In the genomic region with DNA sequence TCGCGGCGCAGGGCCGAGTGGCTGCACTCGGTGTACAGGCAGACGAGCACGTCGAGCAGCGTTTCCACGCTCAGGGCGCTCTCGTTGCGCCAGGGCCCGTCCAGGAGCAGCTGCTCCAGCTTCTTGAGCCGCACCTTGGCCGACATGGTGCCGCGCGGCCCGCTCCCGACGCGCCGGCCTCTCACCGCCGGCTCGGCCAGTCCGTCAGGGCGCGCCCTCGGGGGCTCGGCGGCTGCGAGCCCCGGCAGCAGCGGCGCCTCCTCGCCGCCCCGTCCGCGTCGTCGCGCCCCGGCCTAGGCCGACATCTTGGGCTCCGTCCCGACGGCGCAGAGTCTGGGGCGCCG, we compare ENCODE assay signal across 9 cellular contexts. TPM values are rescaled to one million over a fixed set of nuclear protein-coding genes. Genes with fewer than 3 reads are reported as not detected.
DNase-seq lines count a peak whose midpoint lies in the region; ATAC-seq and TF ChIP-seq lines count a peak whose summit lies in the region.
"Had no signal": no experiment of that assay in that cellular context is flagged by ENCODE, and none has a peak within 500 bp of the region (broad histone marks: within the 10 kb centered on the region; RNA-seq: fewer than 3 reads in every experiment).

No MANE protein-coding gene starts in this region.

- WGBS in urinary bladder, result under 1% methylated on average over 53 of the region's 53 CpGs

- peak; percentile 22 for ATAC-seq in HG03097 (IDR thresholded peaks at IDR 0.05; ENCODE audit: low FRiP score, unreplicated experiment)
- ATAC-seq in GM18909 (IDR thresholded peaks at IDR 0.05; ENCODE audit: poor library complexity, unreplicated experiment), result no peak

- DNase-seq in Daoy (ENCODE audit: low read depth), result peak; percentile 45
- DNase-seq in cardiac fibroblast (ENCODE audit: low read depth in 2 of 2), result peak; percentile 23 to 26
- peak; percentile 42 to 46 for DNase-seq in lung microvascular endothelial cell (ENCODE audit: low read depth in 2 of 2)
- no peak for DNase-seq in NCI-H1048 (lab: John Stamatoyannopoulos, UW)
- DNase-seq in H4 (ENCODE audit: low spot score), result no peak

- H3K27ac ChIP-seq in urinary bladder (ENCODE audit: low read depth), result peak overlapping the region; percentile 90

- no peaks in the 10 kb centered on the region for H3K36me3 ChIP-seq in urinary bladder (ENCODE audit: insufficient read depth)

- peaks cover 1% of the 10 kb centered on the region for H3K4me1 ChIP-seq in urinary bladder (ENCODE audit: insufficient read depth)

- no peak for TF ChIP-seq CTCF in cardiac fibroblast (IDR thresholded peaks at IDR 0.05; ENCODE audit: low read depth, low read length)

- H3K4me3 ChIP-seq in cardiac fibroblast (replicated peaks in 1 of 2; ENCODE audit: low read depth in 2 of 2, low read length in 2 of 2), result peak overlapping the region; percentile 91 to 99
- peak overlapping the region; percentile 98 for H3K4me3 ChIP-seq in urinary bladder (ENCODE audit: low read depth, low read length)

RNA-seq across cellular contexts. Expression of a gene that starts 0.3 kb away (rescaled TPM):
- total RNA-seq in Daoy (2014; rRNA removed; shearing (Covaris generic)), result 51.5 and 71.6 TPM in 2 replicates
- total RNA-seq in lung microvascular endothelial cell (73.7 and 104 TPM in 2 replicates), urinary bladder (74.4 TPM)
- 68.9 TPM for polyA plus RNA-seq in urinary bladder
- total RNA-seq in H4 (2014; rRNA removed; shearing (Covaris generic)), result 15.0 and 18.2 TPM in 2 replicates

RNA-seq across cellular contexts. Expression of a gene that starts 27.0 kb away (rescaled TPM):
- not detected in 2 replicates for total RNA-seq in Daoy (2014; rRNA removed; shearing (Covaris generic))
- total RNA-seq in lung microvascular endothelial cell (not detected in 2 replicates), urinary bladder (not detected)
- not detected for polyA plus RNA-seq in urinary bladder
- total RNA-seq in H4 (2014; rRNA removed; shearing (Covaris generic)), result not detected in 2 replicates
- total RNA-seq: HT1080 had no signal

RNA-seq across cellular contexts. Expression of a gene that starts 37.5 kb away (rescaled TPM):
- 0.97 TPM in 1 of 2 replicates, not detected in the other for total RNA-seq in Daoy (2014; rRNA removed; shearing (Covaris generic))
- not detected in 2 replicates for total RNA-seq in lung microvascular endothelial cell
- total RNA-seq in urinary bladder, result 0.79 TPM
- 3.2 TPM for polyA plus RNA-seq in urinary bladder
- total RNA-seq in H4 (2014; rRNA removed; shearing (Covaris generic)), result not detected in 2 replicates
- total RNA-seq: HT1080 had no signal

Comparison
In these comparisons a context has a peak if more than half of its experiments do, and no peak if none do; other contexts are left out.
1. DNase-seq: peak in Daoy (single experiment), cardiac fibroblast (2 of 2) and lung microvascular endothelial cell (2 of 2); none in NCI-H1048 (single experiment) and H4 (single experiment).